8 cellular contexts compared by ENCODE assay signal in the genomic region with DNA sequence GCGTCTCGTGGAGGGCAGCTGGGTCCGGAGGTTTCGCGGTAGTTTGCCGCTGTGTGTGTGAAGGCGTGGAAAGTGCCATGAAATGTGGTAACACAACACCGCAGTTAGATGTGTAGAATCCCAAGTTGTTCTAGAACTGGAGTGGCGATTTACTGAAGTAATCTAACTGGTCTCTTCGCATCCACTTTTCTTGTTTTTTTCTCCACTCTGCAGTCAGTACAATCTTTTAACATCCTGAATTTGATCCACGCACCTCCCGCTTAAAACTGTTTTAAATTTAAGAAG. TPM values are rescaled to one million over a fixed set of nuclear protein-coding genes. Genes with fewer than 3 reads are reported as not detected.
A peak's percentile ranks its signal among the peaks of the same experiment; 100 is the strongest.
DNase-seq lines count a peak whose midpoint lies in the region; ATAC-seq and TF ChIP-seq lines count a peak whose summit lies in the region.

No MANE protein-coding gene starts in this region.

- ATAC-seq in esophagus mucosa (peak; percentile 32), psoas muscle (no peak), HG03354 (IDR thresholded peaks at IDR 0.05; ENCODE audit: poor library complexity, severe bottlenecking, unreplicated experiment) (no peak), GM21786 (IDR thresholded peaks at IDR 0.05; ENCODE audit: unreplicated experiment) (no peak)

- H3K4me1 ChIP-seq in GM23248 (ENCODE audit: insufficient read depth), result peaks cover 17% of the 10 kb centered on the region
- peaks cover 12% of the 10 kb centered on the region for H3K4me1 ChIP-seq in psoas muscle

- H3K27ac ChIP-seq in GM23248, result peak overlapping the region; percentile 91
- peak overlapping the region; percentile 95 for H3K27ac ChIP-seq in psoas muscle

- H3K27me3 ChIP-seq in GM23248 (replicated peaks; ENCODE audit: insufficient read depth) (no peaks in the 10 kb centered on the region), psoas muscle (ENCODE audit: insufficient read depth in 3 of 3, low read length in 2 of 3) (no peaks in the 10 kb centered on the region)

- no peak for TF ChIP-seq CTCF in psoas muscle (IDR thresholded peaks at IDR 0.05)

- H2AFZ ChIP-seq in GM23248, result peak overlapping the region; percentile 98

- intact Hi-C loops in psoas muscle (cut with DNase I), result loop anchor here (5.0 kb wide), 1 partner anchor 146 kb away; a partner anchor contains a TSS

- H3K9ac ChIP-seq in GM23248, result peak overlapping the region; percentile 90

- no peaks in the 10 kb centered on the region for H4K20me1 ChIP-seq in GM23248 (ENCODE audit: insufficient read depth)

- peak overlapping the region; percentile 99 for H3K4me2 ChIP-seq in GM23248 (ENCODE audit: unreplicated experiment)

- DNase-seq in GM23248, result peak; percentile 67
- peak; percentile 35 for DNase-seq in RPMI7951 (ENCODE audit: low read depth)
- no peak for DNase-seq in psoas muscle
- DNase-seq in NCI-H2196 treated with DMSO at 0.1 percent for 48 hours (lab: John Stamatoyannopoulos, UW; ENCODE audit: unreplicated experiment), result no peak
- no peak for DNase-seq in SHP77 treated with DMSO at 0.1 percent for 48 hours (lab: John Stamatoyannopoulos, UW)

- peaks cover 59% of the 10 kb centered on the region for H3K79me2 ChIP-seq in GM23248 (ENCODE audit: insufficient read depth)

- H3F3A ChIP-seq in GM23248 (ENCODE audit: insufficient read depth), result peaks cover 7% of the 10 kb centered on the region

- no peaks in the 10 kb centered on the region for H3K9me2 ChIP-seq in GM23248 (ENCODE audit: insufficient read depth)

- in situ Hi-C loops in GM23248 (cut with MboI), result no loop called here

- H3K4me3 ChIP-seq in GM23248 (peak overlapping the region; percentile 92), psoas muscle (peak overlapping the region; percentile 80)

- WGBS in GM23248 (ENCODE audit: low coverage in 1 of 2, low lambda C conversion rate in 2 of 2, missing lambda C conversion rate in 2 of 2), 2 experiments, result 0 to 1% methylated on average over 11 to 12 of the region's 12 CpGs
- WGBS in psoas muscle, 3 donors, result 0 to 1% (median 0%) methylated on average over 12 of the region's 12 CpGs

- no peaks in the 10 kb centered on the region for H3K9me3 ChIP-seq in GM23248 (ENCODE audit: low read depth)
- no peaks in the 10 kb centered on the region for H3K9me3 ChIP-seq in psoas muscle

- H3K36me3 ChIP-seq in GM23248 (ENCODE audit: low read depth) (no peaks in the 10 kb centered on the region), psoas muscle (ENCODE audit: insufficient read depth in 1 of 2, low read depth in 1 of 2) (no peaks in the 10 kb centered on the region)

RNA-seq across cellular contexts. Expression of a gene that starts 0.5 kb away (rescaled TPM):
- total RNA-seq in GM23248 (2014; rRNA removed; shearing (Covaris generic)), result 10.8 and 11.1 TPM in 2 replicates
- polyA plus RNA-seq in GM23248 (2016; fragmentation: Nextera tagmentation; extraction: Ambion mirVana) (6.9 and 7.2 TPM in 2 replicates), psoas muscle (10 to 100 TPM in 1 of 3 donors, 1 to 10 TPM in 2; 5.0 to 19.8 (median 7.9) TPM)
- total RNA-seq in RPMI7951 (2014; rRNA removed; shearing (Covaris generic)), result 16.5 TPM in 2 replicates
- total RNA-seq in esophagus mucosa (8.8 TPM), psoas muscle (10 to 100 TPM; 11.3 to 16.1 (median 12.8) TPM)

RNA-seq across cellular contexts. Expression of a gene that starts 0.7 kb away (rescaled TPM):
- total RNA-seq in GM23248 (2014; rRNA removed; shearing (Covaris generic)), result 17.2 and 22.6 TPM in 2 replicates
- polyA plus RNA-seq in GM23248 (2016; fragmentation: Nextera tagmentation; extraction: Ambion mirVana), result 27.4 and 28.4 TPM in 2 replicates
- 23.5 and 32.0 TPM in 2 replicates for total RNA-seq in RPMI7951 (2014; rRNA removed; shearing (Covaris generic))
- total RNA-seq in esophagus mucosa, result 18.4 TPM
- 10 to 100 TPM; 21.0 to 34.0 (median 27.6) TPM for total RNA-seq in psoas muscle
- 10 to 100 TPM; 10.3 to 23.0 (median 19.9) TPM for polyA plus RNA-seq in psoas muscle

Comparison
In these comparisons a context has a peak if more than half of its experiments do, and no peak if none do; other contexts are left out.
1. DNase-seq: peak in GM23248 (single experiment) and RPMI7951 (single experiment); none in psoas muscle (0 of 2), NCI-H2196 treated with DMSO at 0.1 percent for 48 hours (single experiment) and SHP77 treated with DMSO at 0.1 percent for 48 hours (single experiment).